ENCODE assay signal across 20 cellular contexts in the genomic region with DNA sequence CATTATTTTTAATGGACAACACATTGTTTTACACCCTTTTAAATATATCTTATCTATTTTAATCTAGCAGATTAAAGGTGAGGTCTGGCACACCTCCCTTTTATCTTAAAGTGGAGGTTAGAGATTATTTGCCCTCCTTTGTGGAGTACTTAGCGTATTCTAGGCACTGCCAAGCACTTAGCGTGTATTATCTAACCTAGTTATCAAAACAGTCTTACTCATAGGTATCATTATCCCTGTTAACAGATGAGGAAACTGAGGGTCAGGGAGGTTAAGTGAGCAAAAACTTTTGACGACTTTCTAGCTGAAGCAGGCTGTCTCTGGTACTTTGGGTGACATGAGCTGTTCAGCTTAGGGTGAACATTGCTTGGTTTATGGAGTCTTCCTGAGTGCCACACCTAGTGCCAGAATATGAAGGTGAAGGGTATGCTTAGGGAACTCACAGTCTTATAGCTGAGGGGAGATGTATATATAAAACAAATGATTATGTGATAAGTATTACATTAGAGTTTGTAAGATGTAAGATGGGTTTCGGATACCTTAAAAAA.
"Had no signal": no experiment of that assay in that cellular context is flagged by ENCODE, and none has a peak within 500 bp of the region (broad histone marks: within the 10 kb centered on the region; RNA-seq: fewer than 3 reads in every experiment).

No MANE protein-coding gene starts in this region.

- H3K4me3 Mint-ChIP-seq: dendritic cell treated with granulocyte-macrophage colony-stimulating factor and Interleukin-4, amounts not matched to agents 40 ng/mL and 50 ng/mL, for 4 days; endodermal cell; memory B cell; naive B cell; nephron progenitor cell; stimulated activated memory B cell treated with anti-CD40 and anti-IgM and Interleukin-4, amounts not matched to agents 10 μg/mL and 1 μg/mL and 100 μg/mL, for 72 hours; stimulated activated naive CD8-positive, alpha-beta T cell treated with anti-CD3 and anti-CD28 coated beads, Interleukin-15, Interleukin-2, amounts not matched to agents 100 ng/mL and 50 ng/mL, for 24 hours had no signal

- ATAC-seq: left lung; stimulated activated memory B cell treated with anti-CD40 and anti-IgM and Interleukin-4, amounts not matched to agents 10 μg/mL and 1 μg/mL and 100 μg/mL, for 72 hours had no signal

- H3K27ac ChIP-seq: hepatocyte, left lung, lower lobe of right lung, right atrium auricular region, tibial artery, upper lobe of left lung, vagina had no signal

- H3K9me3 ChIP-seq: left lung, lower lobe of right lung, right atrium auricular region, tibial artery, upper lobe of left lung, vagina had no signal

- H2AFZ ChIP-seq: hepatocyte had no signal

- H3K27me3 ChIP-seq: hepatocyte, left lung, right atrium auricular region, tibial artery, upper lobe of left lung, vagina had no signal

- H3K27ac Mint-ChIP-seq: dendritic cell treated with granulocyte-macrophage colony-stimulating factor and Interleukin-4, amounts not matched to agents 40 ng/mL and 50 ng/mL, for 4 days; endodermal cell; memory B cell; naive B cell; stimulated activated memory B cell treated with anti-CD40 and anti-IgM and Interleukin-4, amounts not matched to agents 10 μg/mL and 1 μg/mL and 100 μg/mL, for 72 hours; stimulated activated naive CD8-positive, alpha-beta T cell treated with anti-CD3 and anti-CD28 coated beads, Interleukin-15, Interleukin-2, amounts not matched to agents 100 ng/mL and 50 ng/mL, for 24 hours had no signal

- H3K4me3 ChIP-seq: hepatocyte, left lung, lower lobe of right lung, right atrium auricular region, tibial artery, upper lobe of left lung, vagina had no signal

- H3K36me3 ChIP-seq: left lung, lower lobe of right lung, right atrium auricular region, tibial artery, upper lobe of left lung, vagina had no signal

- H3K36me3 Mint-ChIP-seq: memory B cell; naive B cell; stimulated activated memory B cell treated with anti-CD40 and anti-IgM and Interleukin-4, amounts not matched to agents 10 μg/mL and 1 μg/mL and 100 μg/mL, for 72 hours had no signal

- H3K9me3 Mint-ChIP-seq: dendritic cell treated with granulocyte-macrophage colony-stimulating factor and Interleukin-4, amounts not matched to agents 40 ng/mL and 50 ng/mL, for 4 days; endodermal cell; memory B cell; naive B cell; nephron progenitor cell; stimulated activated memory B cell treated with anti-CD40 and anti-IgM and Interleukin-4, amounts not matched to agents 10 μg/mL and 1 μg/mL and 100 μg/mL, for 72 hours; stimulated activated naive CD8-positive, alpha-beta T cell treated with anti-CD3 and anti-CD28 coated beads, Interleukin-15, Interleukin-2, amounts not matched to agents 100 ng/mL and 50 ng/mL, for 24 hours had no signal

- FAIRE-seq: colon had no signal

- H3K4me2 ChIP-seq: hepatocyte had no signal

- H3K4me1 Mint-ChIP-seq: memory B cell; stimulated activated memory B cell treated with anti-CD40 and anti-IgM and Interleukin-4, amounts not matched to agents 10 μg/mL and 1 μg/mL and 100 μg/mL, for 72 hours had no signal

- DNase-seq: cerebellar nuclear complex; effector CD4-positive, alpha-beta T cell; endodermal cell; head of caudate nucleus; kidney glomerular epithelial cell; left lung; lower lobe of right lung; naive B cell; nephron progenitor cell; stimulated activated CD4-positive, alpha-beta T cell treated with anti-CD3 and anti-CD28 coated beads, Interleukin-4, amount 100 ng/mL, for 1 hour; tibial artery; upper lobe of left lung had no signal
